8 cellular contexts compared by ENCODE assay signal in the genomic region with DNA sequence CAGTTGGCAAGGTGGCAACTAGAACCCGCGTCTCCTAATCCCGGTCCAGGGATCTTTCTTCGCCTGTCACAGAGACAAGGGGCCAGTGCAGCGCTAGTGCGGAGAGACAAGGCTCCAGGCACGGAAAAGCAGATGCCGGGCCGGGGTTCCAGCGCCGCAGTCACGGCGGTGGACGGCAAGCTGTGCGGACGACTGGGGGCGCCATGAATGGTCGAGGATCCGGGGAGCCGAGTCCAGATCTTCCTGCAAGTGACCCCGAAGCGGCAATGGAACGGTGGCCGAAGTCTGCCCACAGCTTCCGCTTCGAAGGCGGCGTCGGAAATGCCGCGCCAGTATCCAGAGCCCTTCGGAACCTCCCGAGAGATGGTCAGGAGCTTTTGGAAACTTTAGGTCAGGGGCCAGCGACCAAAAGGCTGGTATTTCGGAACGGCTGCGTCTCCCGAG. TPM values are rescaled to one million over a fixed set of nuclear protein-coding genes. Genes with fewer than 3 reads are reported as not detected.
DNase-seq lines count a peak whose midpoint lies in the region; ATAC-seq and TF ChIP-seq lines count a peak whose summit lies in the region.

No MANE protein-coding gene starts in this region.

- H3K27ac Mint-ChIP-seq in activated B cell treated with CpG ODN at 0.5 μM for 24 hours: peak overlapping the region; percentile 96

- H2AFZ ChIP-seq in trophoblast cell (ENCODE audit: insufficient read depth, low read length, poor library complexity): peak overlapping the region; percentile 79

- H4K91ac ChIP-seq in trophoblast cell (ENCODE audit: low read depth, low read length): peak overlapping the region; percentile 90

- no peak for TF ChIP-seq CTCF in activated B cell treated with CpG ODN at 0.5 μM for 24 hours (IDR thresholded peaks at IDR 0.05)
- no peak for TF ChIP-seq CTCF in foreskin fibroblast (IDR thresholded peaks at IDR 0.05; ENCODE audit: low read depth, low read length)

- DNase-seq in activated B cell treated with CpG ODN at 0.5 μM for 24 hours (no peak), foreskin fibroblast (no peak), trophoblast cell (no peak), NAMALWA (ENCODE audit: low spot score) (no peak), DMS79 treated with DMSO at 0.1 percent for 48 hours (lab: John Stamatoyannopoulos, UW) (no peak)

- ATAC-seq in GM19025 (IDR thresholded peaks at IDR 0.05; ENCODE audit: low read depth, unreplicated experiment): peak; percentile 16
- ATAC-seq in HG03159 (IDR thresholded peaks at IDR 0.05; ENCODE audit: unreplicated experiment): peak; percentile 29
- peak; percentile 1 for ATAC-seq in activated B cell treated with CpG ODN at 0.5 μM for 24 hours (ENCODE audit: low read depth)

- H2AK5ac ChIP-seq in trophoblast cell (ENCODE audit: low read length): peak overlapping the region; percentile 38

- H3K4me3 ChIP-seq in BLaER1 (peak overlapping the region; percentile 82), foreskin fibroblast (ENCODE audit: low read depth in 1 of 2, low read length in 2 of 2) (peak overlapping the region; percentile 94 to 100), trophoblast cell (ENCODE audit: low read depth, low read length) (peak overlapping the region; percentile 70)

- H3K79me2 ChIP-seq in trophoblast cell (ENCODE audit: control insufficient read depth, insufficient read depth, low read length, poor library complexity): peaks cover 20% of the 10 kb centered on the region

- H3K9me3 Mint-ChIP-seq in activated B cell treated with CpG ODN at 0.5 μM for 24 hours: no peaks in the 10 kb centered on the region

- H3K36me3 ChIP-seq in BLaER1: peaks cover 7% of the 10 kb centered on the region
- H3K36me3 ChIP-seq in trophoblast cell (ENCODE audit: control insufficient read depth in 1 of 2, insufficient read depth in 2 of 2, low read length in 2 of 2): peaks cover 0 to 1% of the 10 kb centered on the region in 2 experiments

- peaks cover 31% of the 10 kb centered on the region for H3K4me1 Mint-ChIP-seq in activated B cell treated with CpG ODN at 0.5 μM for 24 hours

- H3K18ac ChIP-seq in trophoblast cell (ENCODE audit: low read length): peak overlapping the region; percentile 83

- H3K27ac ChIP-seq in BLaER1: peak overlapping the region; percentile 94
- peak overlapping the region; percentile 94 for H3K27ac ChIP-seq in trophoblast cell (ENCODE audit: low read depth, low read length)

- H3K27me3 Mint-ChIP-seq in activated B cell treated with CpG ODN at 0.5 μM for 24 hours: peaks cover 2% of the 10 kb centered on the region

- H3K4me2 ChIP-seq in BLaER1 (peak overlapping the region; percentile 91), trophoblast cell (ENCODE audit: low read length) (peak overlapping the region; percentile 72)

- H3K4ac ChIP-seq in trophoblast cell (ENCODE audit: low read depth, low read length): peak overlapping the region; percentile 78

- H3K9me3 ChIP-seq in BLaER1 (no peaks in the 10 kb centered on the region), trophoblast cell (ENCODE audit: insufficient read depth, low read depth, low read length) (peaks cover 2% of the 10 kb centered on the region)

- H3K27me3 ChIP-seq in BLaER1 (no peaks in the 10 kb centered on the region), trophoblast cell (ENCODE audit: insufficient read depth, low read length) (no peaks in the 10 kb centered on the region)

- CTCF ChIA-PET in activated B cell treated with CpG ODN at 0.5 μM for 24 hours (lab: Charles Lee): interaction anchor here (0.6 to 1.6 kb wide), 8 partner anchors 21 to 213 kb away, joined by 3 to 13 read pairs (median 3); partner anchors contain the start of gene TSPAN17

- WGBS in trophoblast cell (ENCODE audit: extremely low coverage, insufficient coverage, insufficient read length): no CpG with 5 or more reads among the region's 38 CpGs

- no peak overlapping the region for H3K23ac ChIP-seq in trophoblast cell (ENCODE audit: low read length)

- peaks cover 16% of the 10 kb centered on the region for H4K20me1 ChIP-seq in BLaER1

- peaks cover 20% of the 10 kb centered on the region for H3K36me3 Mint-ChIP-seq in activated B cell treated with CpG ODN at 0.5 μM for 24 hours (ENCODE audit: low read depth)

- peak overlapping the region; percentile 83 for H2BK5ac ChIP-seq in trophoblast cell (ENCODE audit: low read depth, low read length, poor library complexity)

- peak overlapping the region; percentile 95 for H3K14ac ChIP-seq in trophoblast cell (ENCODE audit: low read length)

- H3K9ac ChIP-seq in BLaER1 (peak overlapping the region; percentile 94), trophoblast cell (ENCODE audit: low read length) (peak overlapping the region; percentile 25)

- POLR2A ChIA-PET in activated B cell treated with CpG ODN at 0.5 μM for 24 hours (lab: Charles Lee): interaction anchor here (0.8 to 2.8 kb wide), 10 partner anchors 19 to 961 kb away, joined by 3 to 53 read pairs (median 8); partner anchors contain the start of genes CLTB, HIGD2A, KIAA1191 and NOP16

- H3K4me3 Mint-ChIP-seq in activated B cell treated with CpG ODN at 0.5 μM for 24 hours: peak overlapping the region; percentile 98

- H3K4me1 ChIP-seq in BLaER1 (peaks cover 38% of the 10 kb centered on the region), trophoblast cell (ENCODE audit: control insufficient read depth in 1 of 2, insufficient read depth in 2 of 2, low read length in 2 of 2) (no peaks in the 10 kb centered on the region)

- peak overlapping the region; percentile 90 for H4K12ac ChIP-seq in trophoblast cell (ENCODE audit: low read depth, low read length)

- peaks cover 15% of the 10 kb centered on the region for H3K79me1 ChIP-seq in trophoblast cell (ENCODE audit: low read length)

- peak overlapping the region; percentile 91 for H4K8ac ChIP-seq in trophoblast cell (ENCODE audit: low read depth, low read length)

- intact Hi-C loops in activated B cell treated with CpG ODN at 0.5 μM for 24 hours (cut with micrococcal nuclease): no loop called here

- H2BK12ac ChIP-seq in trophoblast cell (ENCODE audit: low read length): no peak overlapping the region

- H2BK120ac ChIP-seq in trophoblast cell (ENCODE audit: insufficient read depth, low read length, poor library complexity): peak overlapping the region; percentile 80

RNA-seq across cellular contexts. Expression of gene FAF2, which starts 0.6 kb away (rescaled TPM):
- total RNA-seq in activated B cell treated with CpG ODN at 0.5 μM for 24 hours: 35.6 and 39.0 TPM in 2 replicates
- 48.3 and 49.9 TPM in 2 replicates for polyA plus RNA-seq in trophoblast cell (2013)

RNA-seq across cellular contexts. Expression of gene CLTB, which starts 31.2 kb away (rescaled TPM):
- 29.5 and 48.9 TPM in 2 replicates for total RNA-seq in activated B cell treated with CpG ODN at 0.5 μM for 24 hours
- 128 and 137 TPM in 2 replicates for polyA plus RNA-seq in trophoblast cell (2013)

RNA-seq across cellular contexts. Expression of gene HIGD2A, which starts 59.0 kb away (rescaled TPM):
- total RNA-seq in activated B cell treated with CpG ODN at 0.5 μM for 24 hours: 113 and 116 TPM in 2 replicates
- 172 and 175 TPM in 2 replicates for polyA plus RNA-seq in trophoblast cell (2013)

RNA-seq across cellular contexts. Expression of gene NOP16, which starts 59.2 kb away (rescaled TPM):
- total RNA-seq in activated B cell treated with CpG ODN at 0.5 μM for 24 hours: 50.9 and 65.1 TPM in 2 replicates
- polyA plus RNA-seq in trophoblast cell (2013): 27.9 and 28.9 TPM in 2 replicates
